In the genomic region with DNA sequence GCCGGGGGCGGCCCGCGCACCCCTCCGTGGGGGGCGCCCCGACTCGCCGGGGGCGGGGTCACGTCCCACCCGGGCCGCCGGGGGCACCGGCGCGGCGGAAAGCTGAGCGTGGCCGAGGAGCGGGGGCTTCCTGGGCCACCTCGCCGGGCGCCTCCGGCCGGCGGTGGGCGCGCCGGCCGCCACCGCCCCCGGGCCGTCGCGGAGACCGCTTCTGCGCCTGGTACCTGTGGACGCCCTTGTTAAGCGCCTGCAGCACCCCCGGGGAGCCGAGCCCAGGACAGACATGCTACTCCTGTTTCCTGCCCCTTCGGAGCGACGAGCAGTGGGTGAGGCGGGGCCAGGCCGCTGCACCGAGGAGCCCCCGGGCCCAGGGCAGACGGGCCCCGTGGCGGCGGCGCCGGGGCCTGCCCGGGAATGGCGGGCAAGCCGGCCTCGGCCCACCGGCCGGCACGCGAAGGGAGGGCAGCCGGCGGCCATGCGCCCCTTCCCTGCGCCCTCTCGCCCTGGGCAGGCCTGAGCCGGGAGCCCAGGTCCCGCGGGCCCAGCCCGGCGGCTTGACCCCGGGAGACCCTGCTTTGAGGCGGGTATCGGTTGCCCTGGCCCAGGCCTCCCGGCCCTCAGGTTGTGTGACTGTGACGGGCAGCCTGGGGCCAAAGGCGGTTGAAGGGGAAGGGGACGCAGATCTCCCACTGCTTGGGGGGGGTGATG, we compare ENCODE assay signal across 8 cellular contexts. TPM values are rescaled to one million over a fixed set of nuclear protein-coding genes. Genes with fewer than 3 reads are reported as not detected.
DNase-seq lines count a peak whose midpoint lies in the region; ATAC-seq and TF ChIP-seq lines count a peak whose summit lies in the region.

No MANE protein-coding gene starts in this region.

- intact Hi-C loops in transverse colon (cut with DNase I; ENCODE audit: low total_unique reads) = no loop called here

- H3K9ac ChIP-seq in GM23248 = peak overlapping the region; percentile 80

- H3K27me3 ChIP-seq in GM23248 (replicated peaks; ENCODE audit: insufficient read depth) (no peaks in the 10 kb centered on the region), transverse colon (no peaks in the 10 kb centered on the region)

- H3K4me1 ChIP-seq in GM23248 (ENCODE audit: insufficient read depth) (peaks cover 10% of the 10 kb centered on the region; the same call in 1 of the 2 replicates), transverse colon (peaks cover 17 to 56% (median 22%) of the 10 kb centered on the region in 4 donors)

- H2AFZ ChIP-seq in GM23248 = peak overlapping the region; percentile 71

- no peaks in the 10 kb centered on the region for H3K9me2 ChIP-seq in GM23248 (ENCODE audit: insufficient read depth)

- H3K4me3 Mint-ChIP-seq in natural killer cell treated with Interleukin-12 subunit alpha and Interleukin-12 subunit beta and Interleukin-15 and Interleukin-18, amount 100 ng/mL, for 72 hours = peak overlapping the region; percentile 79

- H3K27ac ChIP-seq in GM23248 (peak overlapping the region; percentile 30; the same call in 1 of the 2 replicates), transverse colon (peak overlapping the region; percentile 98 to 100 (median 100))

- H3K4me1 Mint-ChIP-seq in natural killer cell treated with Interleukin-12 subunit alpha and Interleukin-12 subunit beta and Interleukin-15 and Interleukin-18, amount 100 ng/mL, for 72 hours (ENCODE audit: low read depth in 2 of 2) = peaks cover 21 to 25% of the 10 kb centered on the region in 2 donors

- no peak for TF ChIP-seq CTCF in fibroblast of mammary gland (conservative IDR thresholded peaks at IDR 0.05; ENCODE audit: control insufficient read depth, insufficient read depth, low read depth, low read length)
- TF ChIP-seq CTCF in transverse colon (IDR thresholded peaks at IDR 0.05) = no peak

- H3K4me3 ChIP-seq in GM23248 (peak overlapping the region; percentile 41; the same call in 1 of the 2 replicates), fibroblast of mammary gland (ENCODE audit: control insufficient read depth, low read depth, low read length) (peak overlapping the region; percentile 28), transverse colon (peak overlapping the region; percentile 42 to 99 (median 83))

- H3K36me3 ChIP-seq in GM23248 (ENCODE audit: low read depth) (0 out of 2 replicates have a peak, but pooled peaks cover 1% of the 10 kb centered on the region), transverse colon (no peaks in the 10 kb centered on the region)

- peaks cover 12% of the 10 kb centered on the region for H3K36me3 Mint-ChIP-seq in natural killer cell treated with Interleukin-12 subunit alpha and Interleukin-12 subunit beta and Interleukin-15 and Interleukin-18, amount 100 ng/mL, for 72 hours

- H3K9me3 Mint-ChIP-seq in natural killer cell treated with Interleukin-12 subunit alpha and Interleukin-12 subunit beta and Interleukin-15 and Interleukin-18, amount 100 ng/mL, for 72 hours = no peaks in the 10 kb centered on the region

- no peak for TF ChIP-seq POLR2A in transverse colon (IDR thresholded peaks at IDR 0.05)

- H3K27me3 Mint-ChIP-seq in natural killer cell treated with Interleukin-12 subunit alpha and Interleukin-12 subunit beta and Interleukin-15 and Interleukin-18, amount 100 ng/mL, for 72 hours = no peaks in the 10 kb centered on the region

- ATAC-seq in natural killer cell treated with Interleukin-12 subunit alpha and Interleukin-12 subunit beta and Interleukin-15 and Interleukin-18, amount 100 ng/mL, for 72 hours = peak; percentile 13 to 34

- TF ChIP-seq EP300 in transverse colon (IDR thresholded peaks at IDR 0.05; ENCODE audit: low read depth) = no peak

- no peaks in the 10 kb centered on the region for H3K9me3 ChIP-seq in GM23248 (ENCODE audit: low read depth)
- H3K9me3 ChIP-seq in transverse colon = no peaks in the 10 kb centered on the region

- WGBS in GM23248 (ENCODE audit: low coverage in 1 of 2, low lambda C conversion rate in 2 of 2, missing lambda C conversion rate in 2 of 2), 2 experiments = 7 to 15% methylated on average over 48 to 55 of the region's 80 CpGs
- 24% methylated on average over 11 of the region's 80 CpGs; no CpG with 5 or more reads in 1 of the 2 donors for WGBS in transverse colon (ENCODE audit: low coverage in 1 of 2), 2 donors

- peak; percentile 46 for DNase-seq in ELR (ENCODE audit: low read depth)
- peak; percentile 48 for DNase-seq in GM23248
- peak; percentile 47 for DNase-seq in NCI-H1105 treated with DMSO at 0.1 percent for 48 hours (lab: John Stamatoyannopoulos, UW)
- DNase-seq in activated T-helper 1 cell treated with Interleukin-2 at 50 U/mL for 16 hours (ENCODE audit: low read depth) = peak; percentile 42
- no peak for DNase-seq in fibroblast of mammary gland (ENCODE audit: low read depth)
- peak; percentile 69 for DNase-seq in natural killer cell treated with Interleukin-12 subunit alpha and Interleukin-12 subunit beta and Interleukin-15 and Interleukin-18, amount 100 ng/mL, for 72 hours (ENCODE audit: low spot score)
- DNase-seq in transverse colon = peak; percentile 50
- DNase-seq in SHP77 treated with DMSO at 0.1 percent for 48 hours (lab: John Stamatoyannopoulos, UW) = no peak

- in situ Hi-C loops in GM23248 (cut with MboI) = no loop called here
- in situ Hi-C loops in transverse colon (cut with MboI; ENCODE audit: low pct_ligation_motif_present in 1 of 4, low pct_unique_long_range_greater_than_20kb in 1 of 4, low sequenced_read_pairs in 3 of 4) = no loop called here

- peaks cover 4% of the 10 kb centered on the region; the same call in 1 of the 2 replicates for H4K20me1 ChIP-seq in GM23248 (ENCODE audit: insufficient read depth)

- H3K27ac Mint-ChIP-seq in natural killer cell treated with Interleukin-12 subunit alpha and Interleukin-12 subunit beta and Interleukin-15 and Interleukin-18, amount 100 ng/mL, for 72 hours = peak overlapping the region in 1 of 2 donors; percentile 76

- H3F3A ChIP-seq in GM23248 (ENCODE audit: insufficient read depth) = peaks cover 27% of the 10 kb centered on the region

- peak overlapping the region; percentile 55 for H3K4me2 ChIP-seq in GM23248 (ENCODE audit: unreplicated experiment)

- H3K79me2 ChIP-seq in GM23248 (ENCODE audit: insufficient read depth) = peaks cover 36% of the 10 kb centered on the region

RNA-seq across cellular contexts. Expression of gene KDM2A, which starts 0.8 kb away (rescaled TPM):
- 23.4 and 34.4 TPM in 2 replicates for total RNA-seq in GM23248 (2014; rRNA removed; shearing (Covaris generic))
- polyA plus RNA-seq in GM23248 (2016; fragmentation: Nextera tagmentation; extraction: Ambion mirVana) = 10.9 and 12.1 TPM in 2 replicates
- 100 to 1,000 TPM; 151 to 178 TPM for total RNA-seq in natural killer cell treated with Interleukin-12 subunit alpha and Interleukin-12 subunit beta and Interleukin-15 and Interleukin-18, amount 100 ng/mL, for 72 hours
- 100 to 1,000 TPM in 1 of 4 donors, 10 to 100 TPM in 3; 65.3 to 137 (median 81.2) TPM for total RNA-seq in transverse colon

Comparison
In these comparisons a context has a peak if more than half of its experiments do, and no peak if none do; other contexts are left out.
1. DNase-seq: peak in ELR (single experiment), GM23248 (single experiment), NCI-H1105 treated with DMSO at 0.1 percent for 48 hours (single experiment), activated T-helper 1 cell treated with Interleukin-2 at 50 U/mL for 16 hours (single experiment), natural killer cell treated with Interleukin-12 subunit alpha and Interleukin-12 subunit beta and Interleukin-15 and Interleukin-18, amount 100 ng/mL, for 72 hours (single experiment) and transverse colon (single experiment); none in fibroblast of mammary gland (single experiment) and SHP77 treated with DMSO at 0.1 percent for 48 hours (single experiment).
2. H3K4me3 ChIP-seq: peak in every context shown above with its lines; median percentile 83 in transverse colon; 41 in GM23248; 28 in fibroblast of mammary gland.